ENCODE assay signal across 15 cellular contexts in the genomic region with DNA sequence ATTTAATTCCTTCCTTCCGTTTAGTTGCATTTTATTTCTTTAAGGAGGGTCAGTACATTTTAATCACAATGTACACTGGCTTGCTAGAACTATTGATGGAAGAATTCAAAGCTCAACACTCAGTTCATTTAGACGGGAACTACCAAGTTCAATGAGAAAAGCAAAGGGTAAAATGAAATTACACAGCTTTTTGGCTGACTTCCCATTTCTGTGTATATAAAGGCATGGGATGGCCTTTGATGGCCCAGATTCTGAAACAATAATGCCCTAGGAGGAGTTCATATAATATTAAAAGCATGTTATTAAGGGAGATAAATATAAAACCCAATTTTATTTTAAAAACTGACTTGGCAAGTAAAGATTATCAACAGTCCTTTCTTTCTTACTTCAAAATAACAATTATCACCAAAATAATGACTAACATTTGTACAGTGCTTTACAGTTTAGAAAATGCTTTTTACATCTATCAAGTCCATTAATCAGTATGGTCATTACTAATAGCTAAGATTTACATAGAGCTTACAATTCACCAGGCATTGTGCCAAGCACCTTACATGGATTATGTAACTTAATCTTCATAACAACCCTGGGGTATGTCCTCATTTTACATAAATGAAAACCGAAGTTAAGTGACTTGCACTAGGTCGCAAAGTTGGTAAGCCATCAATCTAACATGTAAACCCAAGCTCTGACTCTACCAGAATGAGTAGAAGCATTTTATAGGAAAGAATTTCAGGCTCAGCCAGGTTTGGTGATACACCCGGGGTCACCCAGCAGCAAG.
DNase-seq lines count a peak whose midpoint lies in the region; ATAC-seq and TF ChIP-seq lines count a peak whose summit lies in the region.
"Had no signal": no experiment of that assay in that cellular context is flagged by ENCODE, and none has a peak within 500 bp of the region (broad histone marks: within the 10 kb centered on the region; RNA-seq: fewer than 3 reads in every experiment).

No MANE protein-coding gene starts in this region.

- 0 out of 2 replicates have a peak overlapping the region, but pooled peaks have one; percentile 19 for H3K27ac Mint-ChIP-seq in WTC11
- H3K27ac Mint-ChIP-seq: CD8-positive, alpha-beta memory T cell; T-helper 17 cell had no signal

- intact Hi-C loops in A673 (cut with micrococcal nuclease; ENCODE audit: unreplicated experiment): no loop called here
- intact Hi-C loops in cardiac septum (cut with DNase I): no loop called here

- ATAC-seq in WTC11: no peak
- no peak for ATAC-seq in HG02763 (IDR thresholded peaks at IDR 0.05; ENCODE audit: unreplicated experiment)
- ATAC-seq: T-helper 17 cell had no signal

- peaks cover 6% of the 10 kb centered on the region for H3K36me3 Mint-ChIP-seq in WTC11

- no peaks in the 10 kb centered on the region for H3K36me3 ChIP-seq in A673 (ENCODE audit: insufficient read depth, low read length, poor library complexity, severe bottlenecking)
- H3K36me3 ChIP-seq: HAP-1 had no signal

- H3K9me3 Mint-ChIP-seq in WTC11: peaks cover 30% of the 10 kb centered on the region

- H3K4me3 ChIP-seq in A673 (ENCODE audit: low read depth, low read length, poor library complexity, severe bottlenecking): no peak overlapping the region
- H3K4me3 ChIP-seq: HAP-1 had no signal

- H3K9me3 ChIP-seq in A673 (ENCODE audit: low read depth, low read length, poor library complexity, severe bottlenecking): no peaks in the 10 kb centered on the region
- H3K9me3 ChIP-seq: HAP-1 had no signal

- H3K4me1 Mint-ChIP-seq in WTC11: peaks cover 3% of the 10 kb centered on the region; the same call in 1 of the 2 replicates
- H3K4me1 Mint-ChIP-seq: CD8-positive, alpha-beta memory T cell; T-helper 17 cell had no signal

- H3K4me1 ChIP-seq in A673 (ENCODE audit: insufficient read depth, low read length, poor library complexity, severe bottlenecking): peaks cover 37% of the 10 kb centered on the region
- H3K4me1 ChIP-seq: HAP-1 had no signal

- POLR2A ChIA-PET in A673 (lab: Charles Lee; ENCODE audit: low non-redundant PET) (no interaction called here), WTC11 (lab: Charles Lee) (interaction anchor here (0.7 kb wide), 1 partner anchor 11 kb away, joined by 3 read pairs; no protein-coding TSS in a partner anchor), GM10248 (lab: Yijun Ruan, JAX) (no interaction called here)

- H3K27ac ChIP-seq in A673 (ENCODE audit: low read depth, low read length, poor library complexity, severe bottlenecking): peak overlapping the region; percentile 73

- H3K4me3 Mint-ChIP-seq in WTC11: no peak overlapping the region
- H3K4me3 Mint-ChIP-seq: CD8-positive, alpha-beta memory T cell; T-helper 17 cell had no signal

- DNase-seq in A673 (ENCODE audit: low spot score) (peak; percentile 60), COR-L47 (lab: John Stamatoyannopoulos, UW) (peak; percentile 25), NCI-H2171 (lab: John Stamatoyannopoulos, UW) (peak; percentile 5), WTC11 (ENCODE audit: low spot score) (no peak), GM10248 (ENCODE audit: extremely low spot score) (no peak), cardiac septum (ENCODE audit: low spot score) (no peak)
- DNase-seq: CD8-positive, alpha-beta memory T cell; Kasumi-1; NCI-H187; NCI-H2227 treated with DMSO at 0.1 percent for 48 hours; NCI-H748 treated with DMSO at 0.1 percent for 48 hours; SHP77; T-helper 17 cell had no signal

- CTCF ChIA-PET in A673 (lab: Charles Lee) (no interaction called here), WTC11 (lab: Charles Lee) (interaction anchor here (1.8 kb wide), 1 partner anchor 12 kb away, joined by 5 read pairs; no protein-coding TSS in a partner anchor), GM10248 (lab: Yijun Ruan, JAX) (interaction anchor here (0.8 to 2.2 kb wide), 4 partner anchors 14 to 30 kb away, joined by 3 to 8 read pairs (median 5); no protein-coding TSS in a partner anchor)

- peaks cover 3% of the 10 kb centered on the region; the same call in 1 of the 2 replicates for H3K27me3 Mint-ChIP-seq in WTC11 (ENCODE audit: low read depth)
- H3K27me3 Mint-ChIP-seq: T-helper 17 cell had no signal

- no TSS peak for BruUV-seq in A673 (replicated peaks; lab: Mats Ljungman, UMichigan)

- TF ChIP-seq CTCF in A673 (conservative IDR thresholded peaks at IDR 0.05; ENCODE audit: low read depth, low read length) (no peak), WTC11 (IDR thresholded peaks at IDR 0.05) (no peak), GM10248 (IDR thresholded peaks at IDR 0.05; ENCODE audit: control extremely low read depth, extremely low read depth, low read depth, missing control alignments) (no peak)

- H3K27me3 ChIP-seq in A673 (replicated peaks; ENCODE audit: insufficient read depth, low read depth, low read length, poor library complexity): no peaks in the 10 kb centered on the region

TF ChIP-seq in WTC11, 78 proteins besides CTCF, POLR2A, EP300 and RAD21 (continues in another document):
- TF ChIP-seq GABPB1 (CRISPR knock-in tag; IDR thresholded peaks at IDR 0.05) (no peak), SOX15 (CRISPR knock-in tag; IDR thresholded peaks at IDR 0.05) (no peak), MAX (CRISPR knock-in tag; IDR thresholded peaks at IDR 0.05) (no peak), CREM (CRISPR knock-in tag; IDR thresholded peaks at IDR 0.05) (no peak), ZNF671 (CRISPR knock-in tag; IDR thresholded peaks at IDR 0.05) (no peak), RORB (CRISPR knock-in tag; IDR thresholded peaks at IDR 0.05) (no peak), FOXP4 (CRISPR knock-in tag; IDR thresholded peaks at IDR 0.05) (no peak), MYBL2 (CRISPR knock-in tag; IDR thresholded peaks at IDR 0.05) (no peak), ARID4B (CRISPR knock-in tag; IDR thresholded peaks at IDR 0.05; ENCODE audit: borderline replicate concordance) (no peak)

Comparison
In these comparisons a context has a peak if more than half of its experiments do, and no peak if none do; other contexts are left out.
1. DNase-seq: peak in A673 (single experiment), COR-L47 (single experiment) and NCI-H2171 (single experiment); none in WTC11 (single experiment), GM10248 (single experiment) and cardiac septum (single experiment).